ENCODE assay signal across 17 cellular contexts in the genomic region with DNA sequence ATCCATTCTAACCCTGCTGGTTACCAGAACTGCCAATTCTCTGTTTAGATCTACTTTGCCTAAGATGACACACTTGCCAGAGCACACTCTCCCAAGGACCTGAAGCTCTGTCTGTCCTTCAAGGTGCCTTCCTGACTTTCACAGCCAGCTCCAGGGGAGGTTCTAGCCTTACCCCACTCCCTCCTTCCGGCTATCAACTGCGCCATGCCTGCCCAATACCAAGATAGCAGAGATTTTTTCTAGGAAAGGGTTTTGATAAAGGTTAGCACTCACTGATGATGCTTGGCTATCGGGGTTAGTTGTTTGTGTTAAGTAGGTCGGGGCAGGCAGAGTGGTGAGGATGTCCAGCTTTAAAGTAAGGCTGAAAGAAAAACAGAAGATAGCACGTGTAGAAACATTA. TPM values are rescaled to one million over a fixed set of nuclear protein-coding genes. Genes with fewer than 3 reads are reported as not detected.
A peak's percentile ranks its signal among the peaks of the same experiment; 100 is the strongest.
DNase-seq lines count a peak whose midpoint lies in the region; ATAC-seq, FAIRE-seq and TF ChIP-seq lines count a peak whose summit lies in the region.
"Had no signal": no experiment of that assay in that cellular context is flagged by ENCODE, and none has a peak within 500 bp of the region (broad histone marks: within the 10 kb centered on the region; RNA-seq: fewer than 3 reads in every experiment).

No MANE protein-coding gene starts in this region.

- no peak overlapping the region for H3K4me3 Mint-ChIP-seq in activated B cell treated with CpG ODN at 0.5 μM for 24 hours
- H3K4me3 Mint-ChIP-seq in stimulated activated memory B cell treated with anti-CD40 and anti-IgM and Interleukin-4, amounts not matched to agents 10 μg/mL and 1 μg/mL and 100 μg/mL, for 72 hours = peak overlapping the region; percentile 29
- H3K4me3 Mint-ChIP-seq: CD8-positive, alpha-beta memory T cell had no signal

- H3K4me1 Mint-ChIP-seq in activated B cell treated with CpG ODN at 0.5 μM for 24 hours = peaks cover 24% of the 10 kb centered on the region
- peaks cover 24% of the 10 kb centered on the region for H3K4me1 Mint-ChIP-seq in stimulated activated memory B cell treated with anti-CD40 and anti-IgM and Interleukin-4, amounts not matched to agents 10 μg/mL and 1 μg/mL and 100 μg/mL, for 72 hours

- intact Hi-C loops in activated B cell treated with CpG ODN at 0.5 μM for 24 hours (cut with micrococcal nuclease) = no loop called here

- H3K36me3 Mint-ChIP-seq in activated B cell treated with CpG ODN at 0.5 μM for 24 hours (ENCODE audit: low read depth) = peaks cover 5% of the 10 kb centered on the region
- H3K36me3 Mint-ChIP-seq in stimulated activated memory B cell treated with anti-CD40 and anti-IgM and Interleukin-4, amounts not matched to agents 10 μg/mL and 1 μg/mL and 100 μg/mL, for 72 hours = no peaks in the 10 kb centered on the region

- H3K27ac ChIP-seq in MM.1S (ENCODE audit: low read length) = no peak overlapping the region
- H3K27ac ChIP-seq: SJSA1 had no signal

- H3K79me2 ChIP-seq in MM.1S (ENCODE audit: low read length) = no peaks in the 10 kb centered on the region

- CTCF ChIA-PET in activated B cell treated with CpG ODN at 0.5 μM for 24 hours (lab: Charles Lee) = interaction anchor here (0.9 to 2.8 kb wide), 5 partner anchors 10 to 32 kb away, joined by 3 to 13 read pairs (median 4); no protein-coding TSS in a partner anchor

- no peaks in the 10 kb centered on the region for H3K27me3 Mint-ChIP-seq in activated B cell treated with CpG ODN at 0.5 μM for 24 hours
- H3K27me3 Mint-ChIP-seq in stimulated activated memory B cell treated with anti-CD40 and anti-IgM and Interleukin-4, amounts not matched to agents 10 μg/mL and 1 μg/mL and 100 μg/mL, for 72 hours = no peaks in the 10 kb centered on the region
- H3K27me3 Mint-ChIP-seq: CD8-positive, alpha-beta memory T cell had no signal

- no peak for ATAC-seq in activated B cell treated with CpG ODN at 0.5 μM for 24 hours (ENCODE audit: low read depth)
- ATAC-seq in stimulated activated memory B cell treated with anti-CD40 and anti-IgM and Interleukin-4, amounts not matched to agents 10 μg/mL and 1 μg/mL and 100 μg/mL, for 72 hours = no peak

- no peak overlapping the region for H2AFZ ChIP-seq in MM.1S (ENCODE audit: low read length)

- no peaks in the 10 kb centered on the region for H3K27me3 ChIP-seq in MM.1S (replicated peaks; ENCODE audit: insufficient read depth, low read length)
- H3K27me3 ChIP-seq: SJSA1 had no signal

- POLR2A ChIA-PET in activated B cell treated with CpG ODN at 0.5 μM for 24 hours (lab: Charles Lee) = interaction anchor here (0.6 to 3.8 kb wide), 6 partner anchors 14 to 79 kb away, joined by 3 to 27 read pairs (median 7); partner anchors contain the start of genes ALPK1, AP1AR and TIFA

- TF ChIP-seq POLR2A in GM12892 (IDR thresholded peaks at IDR 0.05; ENCODE audit: low read depth, low read length) = no peak

- H3K9me3 Mint-ChIP-seq in activated B cell treated with CpG ODN at 0.5 μM for 24 hours = no peaks in the 10 kb centered on the region
- no peaks in the 10 kb centered on the region for H3K9me3 Mint-ChIP-seq in stimulated activated memory B cell treated with anti-CD40 and anti-IgM and Interleukin-4, amounts not matched to agents 10 μg/mL and 1 μg/mL and 100 μg/mL, for 72 hours
- H3K9me3 Mint-ChIP-seq: CD8-positive, alpha-beta memory T cell had no signal

- no peaks in the 10 kb centered on the region for H4K20me1 ChIP-seq in MM.1S (ENCODE audit: insufficient read depth, low read length)

- no peak overlapping the region for H3K9ac ChIP-seq in MM.1S (ENCODE audit: low read length)

- no peaks in the 10 kb centered on the region for H3K9me3 ChIP-seq in MM.1S (replicated peaks; ENCODE audit: insufficient read depth, low read length)
- H3K9me3 ChIP-seq: BE2C, SJSA1 had no signal

- no peak overlapping the region for H3K4me3 ChIP-seq in MM.1S (ENCODE audit: low read length)
- H3K4me3 ChIP-seq: SJSA1 had no signal

- H3K27ac Mint-ChIP-seq in activated B cell treated with CpG ODN at 0.5 μM for 24 hours = peak overlapping the region; percentile 75
- H3K27ac Mint-ChIP-seq in stimulated activated memory B cell treated with anti-CD40 and anti-IgM and Interleukin-4, amounts not matched to agents 10 μg/mL and 1 μg/mL and 100 μg/mL, for 72 hours = no peak overlapping the region

- FAIRE-seq in GM12892 (lab: Jason Lieb, UNC) (peak; percentile 68), frontal cortex (lab: Jason Lieb, UNC) (no peak)
- FAIRE-seq: D721Med had no signal

- H3K4me2 ChIP-seq in MM.1S (ENCODE audit: low read depth, low read length) = 0 out of 2 replicates have a peak overlapping the region, but pooled peaks have one; percentile 6

- no peak for DNase-seq in GM12892 (ENCODE audit: insufficient read length)
- DNase-seq in MM.1S = no peak
- no peak for DNase-seq in activated B cell treated with CpG ODN at 0.5 μM for 24 hours
- DNase-seq in NCI-H2171 (lab: John Stamatoyannopoulos, UW) = no peak
- no peak for DNase-seq in frontal cortex (ENCODE audit: low spot score in 2 of 2)
- DNase-seq in effector CD8-positive, alpha-beta T cell (lab: John Stamatoyannopoulos, UW) = no peak
- DNase-seq: BE2C; CD8-positive, alpha-beta memory T cell; DMS79; Kasumi-1; NCI-H1105 treated with DMSO at 0.1 percent for 48 hours; NCI-H187; NCI-H526 treated with DMSO at 0.1 percent for 48 hours had no signal

- no peaks in the 10 kb centered on the region for H3K36me3 ChIP-seq in MM.1S (replicated peaks; ENCODE audit: insufficient read depth, low read length)
- H3K36me3 ChIP-seq: BE2C, SJSA1 had no signal

- peaks cover 6% of the 10 kb centered on the region for H3F3A ChIP-seq in MM.1S (ENCODE audit: insufficient read depth, low read length)

- no peaks in the 10 kb centered on the region for H3K9me2 ChIP-seq in MM.1S (replicated peaks; ENCODE audit: insufficient read depth, low read length)

- H3K4me1 ChIP-seq in MM.1S (ENCODE audit: low read length) = peaks cover 8% of the 10 kb centered on the region
- H3K4me1 ChIP-seq: BE2C, SJSA1 had no signal

- TF ChIP-seq CTCF in MM.1S (IDR thresholded peaks at IDR 0.05; ENCODE audit: low read length) = no peak
- no peak for TF ChIP-seq CTCF in activated B cell treated with CpG ODN at 0.5 μM for 24 hours (IDR thresholded peaks at IDR 0.05)

RNA-seq across cellular contexts. Expression of gene ALPK1, which starts 14.3 kb away (rescaled TPM):
- 22.0 TPM for polyA plus RNA-seq in GM12892 (2012; ENCODE audit: missing spikeins)
- total RNA-seq in activated B cell treated with CpG ODN at 0.5 μM for 24 hours (23.1 and 26.7 TPM in 2 replicates), frontal cortex (4.9 TPM)
- total RNA-seq: G401 had no signal

RNA-seq across cellular contexts. Expression of gene TIFA, which starts 25.8 kb away (rescaled TPM):
- polyA plus RNA-seq in GM12892 (2012; ENCODE audit: missing spikeins) = 93.0 TPM
- total RNA-seq in activated B cell treated with CpG ODN at 0.5 μM for 24 hours (36.4 and 43.4 TPM in 2 replicates), frontal cortex (7.3 TPM)
